9 cellular contexts compared by ENCODE assay signal in the genomic region with DNA sequence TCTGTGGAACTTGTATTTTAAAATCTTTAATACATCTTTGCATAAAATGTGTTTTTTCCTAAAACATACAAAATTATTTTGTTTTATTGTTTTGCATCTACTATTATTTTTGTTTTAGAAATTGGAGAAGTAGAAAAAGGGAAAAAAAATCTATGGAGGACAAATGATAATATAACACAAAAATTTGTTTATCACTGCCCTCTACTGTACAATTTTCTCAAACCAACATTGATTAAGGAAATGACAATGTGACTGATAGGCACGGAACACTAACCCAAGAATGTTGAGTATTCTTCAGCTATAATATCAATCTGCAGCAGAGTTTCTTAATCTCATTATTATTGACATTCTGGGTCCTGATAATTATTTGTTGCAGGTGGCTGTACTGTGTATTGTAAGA. TPM values are rescaled to one million over a fixed set of nuclear protein-coding genes. Genes with fewer than 3 reads are reported as not detected.
A peak's percentile ranks its signal among the peaks of the same experiment; 100 is the strongest.
DNase-seq lines count a peak whose midpoint lies in the region; ATAC-seq and TF ChIP-seq lines count a peak whose summit lies in the region.
"Had no signal": no experiment of that assay in that cellular context is flagged by ENCODE, and none has a peak within 500 bp of the region (broad histone marks: within the 10 kb centered on the region; RNA-seq: fewer than 3 reads in every experiment).

No MANE protein-coding gene starts in this region.

- DNase-seq in astrocyte of the spinal cord (ENCODE audit: low read depth, low spot score) (no peak), omental fat pad (ENCODE audit: low spot score) (no peak)
- no peak for DNase-seq in stimulated activated CD8-positive, alpha-beta memory T cell treated with anti-CD3 and anti-CD28 coated beads, Interleukin-4, amount 100 ng/mL, for 48 hours
- DNase-seq: NCI-H345 had no signal

- TF ChIP-seq CTCF in astrocyte of the spinal cord (IDR thresholded peaks at IDR 0.05; ENCODE audit: low read depth, low read length), result peak; percentile 10
- peak; percentile 42 for TF ChIP-seq CTCF in parathyroid adenoma (IDR thresholded peaks at IDR 0.05)
- no peak for TF ChIP-seq CTCF in omental fat pad (IDR thresholded peaks at IDR 0.05)

- H3K27me3 ChIP-seq in parathyroid adenoma (ENCODE audit: control insufficient read depth, insufficient read depth, low read length), result no peaks in the 10 kb centered on the region

- no peaks in the 10 kb centered on the region for H3K79me2 ChIP-seq in parathyroid adenoma

- no peak overlapping the region for H3K27ac ChIP-seq in parathyroid adenoma

- H3K4me1 ChIP-seq in parathyroid adenoma, result no peaks in the 10 kb centered on the region

- ATAC-seq in GM18508 (IDR thresholded peaks at IDR 0.05; ENCODE audit: insufficient read depth, unreplicated experiment), result peak; percentile 51
- ATAC-seq in HG03354 (IDR thresholded peaks at IDR 0.05; ENCODE audit: poor library complexity, severe bottlenecking, unreplicated experiment), result peak; percentile 70
- no peak for ATAC-seq in HG03139 (IDR thresholded peaks at IDR 0.05; ENCODE audit: unreplicated experiment)
- ATAC-seq in omental fat pad (ENCODE audit: low FRiP score), result no peak
- ATAC-seq in HG03460 (IDR thresholded peaks at IDR 0.05; ENCODE audit: unreplicated experiment), result no peak

- no peaks in the 10 kb centered on the region for H3K9me3 ChIP-seq in parathyroid adenoma (ENCODE audit: control insufficient read depth, low read length)

- H3K9ac ChIP-seq in parathyroid adenoma, result no peak overlapping the region

- H3K36me3 ChIP-seq in parathyroid adenoma (ENCODE audit: control insufficient read depth, insufficient read depth, low read length), result no peaks in the 10 kb centered on the region

- in situ Hi-C loops in astrocyte of the spinal cord (cut with HindIII; ENCODE audit: low sequenced_read_pairs), result no loop called here

- no peak overlapping the region for H3K4me2 ChIP-seq in parathyroid adenoma (ENCODE audit: low read length)

- H3K4me3 ChIP-seq in astrocyte of the spinal cord (ENCODE audit: low read depth, low read length) (no peak overlapping the region), parathyroid adenoma (ENCODE audit: low read depth, low read length) (no peak overlapping the region)

- no peak overlapping the region for H2AFZ ChIP-seq in parathyroid adenoma

RNA-seq across cellular contexts. Expression of a gene that starts 9.5 kb away (rescaled TPM):
- 10 to 100 TPM; 15.5 to 25.1 (median 17.1) TPM for total RNA-seq in omental fat pad

RNA-seq across cellular contexts. Expression of a gene that starts 47.4 kb away (rescaled TPM):
- 10 to 100 TPM; 24.9 to 63.9 (median 40.9) TPM for total RNA-seq in omental fat pad

Comparison
In these comparisons a context has a peak if more than half of its experiments do, and no peak if none do; other contexts are left out.
1. ATAC-seq: peak in GM18508 (single experiment) and HG03354 (single experiment); none in HG03139 (single experiment), omental fat pad (single experiment) and HG03460 (single experiment).
2. CTCF ChIP-seq: peak in astrocyte of the spinal cord (single experiment) and parathyroid adenoma (single experiment); none in omental fat pad (0 of 3).